ENCODE assay signal across 8 cellular contexts in genomic region chr1:51627672-51628071, GRCh38. TPM values are rescaled to one million over a fixed set of nuclear protein-coding genes. Genes with fewer than 3 reads are reported as not detected.
DNase-seq lines count a peak whose midpoint lies in the region; ATAC-seq and TF ChIP-seq lines count a peak whose summit lies in the region.

No MANE protein-coding gene starts in this region.

- H3K36me3 Mint-ChIP-seq in activated naive CD4-positive, alpha-beta T cell treated with anti-CD3 and anti-CD28 coated beads, Interleukin-2, amount 50 U/mL, for 72 hours: no peaks in the 10 kb centered on the region

- peak; percentile 42 for DNase-seq in A172 (ENCODE audit: low spot score)
- DNase-seq in RWPE1 (ENCODE audit: low spot score): peak; percentile 50
- DNase-seq in glomerular visceral epithelial cell (ENCODE audit: extremely low spot score): peak; percentile 45
- DNase-seq in activated gamma-delta T cell (lab: John Stamatoyannopoulos, UW): no peak
- DNase-seq in activated naive CD4-positive, alpha-beta T cell treated with anti-CD3 and anti-CD28 coated beads, Interleukin-2, amount 50 U/mL, for 72 hours (ENCODE audit: low spot score in 2 of 2): no peak
- no peak for DNase-seq in DMS79 (lab: John Stamatoyannopoulos, UW)

- CTCF ChIA-PET in RWPE1 (lab: Yijun Ruan, JAX): interaction anchor here (0.6 to 1.5 kb wide), 4 partner anchors 53 to 141 kb away, joined by 3 to 9 read pairs (median 4); no protein-coding TSS in a partner anchor

- ATAC-seq in activated naive CD4-positive, alpha-beta T cell treated with anti-CD3 and anti-CD28 coated beads, Interleukin-2, amount 50 U/mL, for 72 hours: no peak
- no peak for ATAC-seq in GM21360 (IDR thresholded peaks at IDR 0.05; ENCODE audit: unreplicated experiment)

- TF ChIP-seq CTCF in GM12873 (IDR thresholded peaks at IDR 0.05; ENCODE audit: insufficient read depth, low read depth, low read length, missing control alignments) (peak; percentile 59), RWPE1 (conservative IDR thresholded peaks at IDR 0.05; ENCODE audit: low read depth) (no peak; the same call in 1 of the 2 replicates)

- H3K9me3 Mint-ChIP-seq in activated naive CD4-positive, alpha-beta T cell treated with anti-CD3 and anti-CD28 coated beads, Interleukin-2, amount 50 U/mL, for 72 hours: no peaks in the 10 kb centered on the region

- H3K27ac Mint-ChIP-seq in activated naive CD4-positive, alpha-beta T cell treated with anti-CD3 and anti-CD28 coated beads, Interleukin-2, amount 50 U/mL, for 72 hours: no peak overlapping the region

- H3K27ac ChIP-seq in RWPE1: no peak overlapping the region

- POLR2A ChIA-PET in RWPE1 (lab: Yijun Ruan, JAX; ENCODE audit: low non-redundant PET): no interaction called here

RNA-seq across cellular contexts. Expression of gene OSBPL9, which starts 10.8 kb away (rescaled TPM):
- total RNA-seq in A172 (2014; rRNA removed; shearing (Covaris generic)): 109 and 114 TPM in 2 replicates
- 10 to 100 TPM; 36.1 to 63.4 TPM for total RNA-seq in activated naive CD4-positive, alpha-beta T cell treated with anti-CD3 and anti-CD28 coated beads, Interleukin-2, amount 50 U/mL, for 72 hours

Comparison
In these comparisons a context has a peak if more than half of its experiments do, and no peak if none do; other contexts are left out.
1. DNase-seq: peak in A172 (single experiment), RWPE1 (single experiment) and glomerular visceral epithelial cell (single experiment); none in activated gamma-delta T cell (single experiment), activated naive CD4-positive, alpha-beta T cell treated with anti-CD3 and anti-CD28 coated beads, Interleukin-2, amount 50 U/mL, for 72 hours (0 of 2) and DMS79 (single experiment).